15 cellular contexts compared by ENCODE assay signal in genomic region chr22:45830531-45831245, GRCh38.
A peak's percentile ranks its signal among the peaks of the same experiment; 100 is the strongest.
DNase-seq lines count a peak whose midpoint lies in the region; ATAC-seq, FAIRE-seq and TF ChIP-seq lines count a peak whose summit lies in the region.
"Had no signal": no experiment of that assay in that cellular context is flagged by ENCODE, and none has a peak within 500 bp of the region (broad histone marks: within the 10 kb centered on the region; RNA-seq: fewer than 3 reads in every experiment).

No MANE protein-coding gene starts in this region.

- peak; percentile 76 for FAIRE-seq in endothelial cell of umbilical vein (lab: Jason Lieb, UNC)

- peak; percentile 5 for DNase-seq in DMS53 (lab: John Stamatoyannopoulos, UW)
- DNase-seq in DMS53 treated with DMSO at 0.1 percent for 48 hours (lab: John Stamatoyannopoulos, UW; ENCODE audit: unreplicated experiment): no peak
- peak; percentile 76 for DNase-seq in NCI-H510A treated with DMSO at 0.1 percent for 48 hours (lab: John Stamatoyannopoulos, UW)
- DNase-seq in endothelial cell of umbilical vein (ENCODE audit: low read depth, low spot score): peak; percentile 45
- no peak for DNase-seq in Peyer's patch
- DNase-seq in left ventricle myocardium inferior: no peak
- DNase-seq: adrenal gland; effector CD8-positive, alpha-beta T cell; GOT3; NCI-H1436 treated with DMSO at 0.1 percent for 48 hours had no signal

- peak overlapping the region; percentile 42 for H3K27ac ChIP-seq in endothelial cell of umbilical vein (ENCODE audit: insufficient read depth, low read depth, low read length)
- peak overlapping the region; percentile 52 for H3K27ac ChIP-seq in rectal smooth muscle tissue (ENCODE audit: low read depth, low read length)
- no peak overlapping the region for H3K27ac ChIP-seq in Peyer's patch
- H3K27ac ChIP-seq in left ventricle myocardium inferior (replicated peaks): no peak overlapping the region
- H3K27ac ChIP-seq: 22Rv1, adrenal gland, hepatocyte, thoracic aorta had no signal

- H3K4me1 ChIP-seq in endothelial cell of umbilical vein (ENCODE audit: control insufficient read depth, extremely low read depth, insufficient read depth, low read length) (peaks cover 11% of the 10 kb centered on the region), rectal smooth muscle tissue (ENCODE audit: control insufficient read depth, insufficient read depth, low read length) (peaks cover 2% of the 10 kb centered on the region), Peyer's patch (no peaks in the 10 kb centered on the region), left ventricle myocardium inferior (no peaks in the 10 kb centered on the region)
- H3K4me1 ChIP-seq: adrenal gland had no signal

- no peaks in the 10 kb centered on the region for H3K9me1 ChIP-seq in endothelial cell of umbilical vein (replicated peaks; ENCODE audit: control insufficient read depth, extremely low read depth, insufficient read depth, low read length)

- H3K27me3 ChIP-seq in endothelial cell of umbilical vein (ENCODE audit: control insufficient read depth in 2 of 2, insufficient read depth in 2 of 2, low read length in 2 of 2): no peaks in the 10 kb centered on the region
- no peaks in the 10 kb centered on the region for H3K27me3 ChIP-seq in rectal smooth muscle tissue (ENCODE audit: control insufficient read depth, insufficient read depth, low read length)
- no peaks in the 10 kb centered on the region for H3K27me3 ChIP-seq in Peyer's patch
- no peaks in the 10 kb centered on the region for H3K27me3 ChIP-seq in left ventricle myocardium inferior (ENCODE audit: low read depth)
- H3K27me3 ChIP-seq: adrenal gland, hepatocyte had no signal

- H3K36me3 ChIP-seq in endothelial cell of umbilical vein (ENCODE audit: control insufficient read depth in 2 of 2, extremely low read depth in 1 of 2, insufficient read depth in 2 of 2, low read length in 2 of 2): peaks cover 0 to under 1% of the 10 kb centered on the region in 2 experiments
- H3K36me3 ChIP-seq in rectal smooth muscle tissue (ENCODE audit: control insufficient read depth, insufficient read depth, low read length): no peaks in the 10 kb centered on the region
- no peaks in the 10 kb centered on the region for H3K36me3 ChIP-seq in Peyer's patch
- H3K36me3 ChIP-seq in left ventricle myocardium inferior: peaks cover 19% of the 10 kb centered on the region
- H3K36me3 ChIP-seq: adrenal gland, thoracic aorta had no signal

- no peak overlapping the region for H2AFZ ChIP-seq in endothelial cell of umbilical vein (ENCODE audit: low read depth, low read length)
- H2AFZ ChIP-seq: hepatocyte had no signal

- TF ChIP-seq POLR2A in endothelial cell of umbilical vein (IDR thresholded peaks at IDR 0.05; ENCODE audit: low read depth, low read length): no peak
- no peak for TF ChIP-seq POLR2A in Peyer's patch (IDR thresholded peaks at IDR 0.05)

- H3K79me2 ChIP-seq in endothelial cell of umbilical vein (ENCODE audit: control insufficient read depth, insufficient read depth, low read length): no peaks in the 10 kb centered on the region
- H3K79me2 ChIP-seq: hepatocyte had no signal

- dilution Hi-C loops in endothelial cell of umbilical vein (cut with MboI; ENCODE audit: extremely low pct_ligation_motif_present, low sequenced_read_pairs): no loop called here

- POLR2A ChIA-PET in endothelial cell of umbilical vein (lab: Charles Lee): no interaction called here

- H3K4me3 ChIP-seq in endothelial cell of umbilical vein (replicated peaks in 1 of 3; ENCODE audit: insufficient read depth in 1 of 3, low read depth in 1 of 3, low read length in 3 of 3): no peak overlapping the region
- no peak overlapping the region for H3K4me3 ChIP-seq in rectal smooth muscle tissue (ENCODE audit: low read length)
- no peak overlapping the region for H3K4me3 ChIP-seq in Peyer's patch
- H3K4me3 ChIP-seq in left ventricle myocardium inferior: no peak overlapping the region
- H3K4me3 ChIP-seq: adrenal gland, hepatocyte, thoracic aorta had no signal

- no peak overlapping the region for H3K9ac ChIP-seq in endothelial cell of umbilical vein (replicated peaks; ENCODE audit: extremely low read depth, insufficient read depth, low read length)
- H3K9ac ChIP-seq in rectal smooth muscle tissue (ENCODE audit: low read length): no peak overlapping the region

- CTCF ChIA-PET in endothelial cell of umbilical vein (lab: Charles Lee): interaction anchor here (1.1 to 3.4 kb wide), 10 partner anchors 21 to 253 kb away, joined by 3 to 20 read pairs (median 5); no protein-coding TSS in a partner anchor

- ATAC-seq in HG02938 (IDR thresholded peaks at IDR 0.05; ENCODE audit: unreplicated experiment): no peak

- no TSS peak for BruUV-seq in endothelial cell of umbilical vein (replicated peaks; lab: Mats Ljungman, UMichigan)

- H3K9me3 ChIP-seq in endothelial cell of umbilical vein (replicated peaks; ENCODE audit: control insufficient read depth, insufficient read depth, low read length) (no peaks in the 10 kb centered on the region), Peyer's patch (no peaks in the 10 kb centered on the region), left ventricle myocardium inferior (replicated peaks) (no peaks in the 10 kb centered on the region)
- H3K9me3 ChIP-seq: adrenal gland, thoracic aorta had no signal

- intact Hi-C loops in endothelial cell of umbilical vein (cut with micrococcal nuclease) (loop anchor here (1.0 to 2.0 kb wide), 3 partner anchors 100 to 252 kb away; no protein-coding TSS in a partner anchor), left ventricle myocardium inferior (cut with micrococcal nuclease) (no loop called here)

- no peak overlapping the region for H3K4me2 ChIP-seq in endothelial cell of umbilical vein (ENCODE audit: insufficient read depth, low read length)
- H3K4me2 ChIP-seq: hepatocyte had no signal

- no peaks in the 10 kb centered on the region for H4K20me1 ChIP-seq in endothelial cell of umbilical vein (replicated peaks; ENCODE audit: control insufficient read depth, extremely low read depth, insufficient read depth, low read length)

- TF ChIP-seq CTCF in endothelial cell of umbilical vein (IDR thresholded peaks at IDR 0.05; ENCODE audit: extremely low read depth in 1 of 2, insufficient read depth in 1 of 2, low read depth in 1 of 2, low read length in 2 of 2) (no peak), Peyer's patch (IDR thresholded peaks at IDR 0.05) (no peak), left ventricle myocardium inferior (IDR thresholded peaks at IDR 0.05; ENCODE audit: borderline replicate concordance) (no peak)

TF ChIP-seq in endothelial cell of umbilical vein, 7 proteins besides CTCF, POLR2A, EP300 and RAD21:
- TF ChIP-seq FOS (IDR thresholded peaks at IDR 0.05; ENCODE audit: borderline replicate concordance, insufficient read depth, low read length): peak; percentile 21
- TF ChIP-seq JUN (IDR thresholded peaks at IDR 0.05; ENCODE audit: borderline replicate concordance, insufficient read depth, insufficient read length, low read depth): no peak
- no peak for TF ChIP-seq MYC (IDR thresholded peaks at IDR 0.05; ENCODE audit: low read depth, low read length)

Comparison
In these comparisons a context has a peak if more than half of its experiments do, and no peak if none do; other contexts are left out.
1. DNase-seq: peak in DMS53 (single experiment), NCI-H510A treated with DMSO at 0.1 percent for 48 hours (single experiment) and endothelial cell of umbilical vein (single experiment); none in DMS53 treated with DMSO at 0.1 percent for 48 hours (single experiment), Peyer's patch (0 of 3) and left ventricle myocardium inferior (single experiment).
2. H3K27ac ChIP-seq: peak in endothelial cell of umbilical vein (single experiment) and rectal smooth muscle tissue (single experiment); none in Peyer's patch (0 of 4) and left ventricle myocardium inferior (single experiment).